11 cellular contexts compared by ENCODE assay signal in the genomic region with DNA sequence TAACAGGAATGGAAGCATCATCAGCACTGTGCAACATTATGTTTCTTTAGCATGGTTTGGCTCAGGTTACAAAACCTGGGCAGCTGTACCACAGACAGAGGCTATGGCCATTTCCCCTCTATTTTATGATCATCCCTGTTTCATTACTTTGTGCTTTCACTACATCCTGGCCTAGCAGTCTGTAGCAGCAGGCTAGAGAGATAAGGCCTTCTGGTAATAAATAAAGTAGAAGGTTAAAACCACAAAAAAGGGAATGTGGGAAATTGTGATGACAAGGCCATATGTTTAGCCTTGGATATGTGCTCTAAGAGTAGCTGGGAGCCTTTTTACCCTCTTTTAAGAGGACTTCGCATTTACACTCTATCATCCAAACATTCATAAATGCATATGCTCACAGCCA.
DNase-seq lines count a peak whose midpoint lies in the region; ATAC-seq, FAIRE-seq and TF ChIP-seq lines count a peak whose summit lies in the region.
"Had no signal": no experiment of that assay in that cellular context is flagged by ENCODE, and none has a peak within 500 bp of the region (broad histone marks: within the 10 kb centered on the region; RNA-seq: fewer than 3 reads in every experiment).

No MANE protein-coding gene starts in this region.

- H3K27me3 ChIP-seq in BLaER1: no peaks in the 10 kb centered on the region
- no peaks in the 10 kb centered on the region for H3K27me3 ChIP-seq in HepG2 (ENCODE audit: control insufficient read depth in 1 of 2, insufficient read depth in 2 of 2, low read length in 2 of 2)
- no peaks in the 10 kb centered on the region for H3K27me3 ChIP-seq in H9 (ENCODE audit: insufficient read depth, low read length)

- H3K9me3 Mint-ChIP-seq in H9: no peaks in the 10 kb centered on the region
- H3K9me3 Mint-ChIP-seq: activated T-cell treated with anti-CD3 and anti-CD28 coated beads, Interleukin-2, amount 50 U/mL, for 24 hours had no signal

- H3K4me3 Mint-ChIP-seq in H9: no peak overlapping the region
- H3K4me3 Mint-ChIP-seq: activated T-cell treated with anti-CD3 and anti-CD28 coated beads, Interleukin-2, amount 50 U/mL, for 24 hours had no signal

- H3K23me2 ChIP-seq in H9 (ENCODE audit: insufficient read length, low read depth, low read length, poor library complexity, severe bottlenecking): no peaks in the 10 kb centered on the region

- WGBS in HepG2 (ENCODE audit: low lambda C conversion rate): 50% methylated on average over 1 of the region's 1 CpG
- WGBS in H9 (ENCODE audit: extremely low coverage, insufficient read length, low lambda C conversion rate): no CpG with 5 or more reads among the region's 1 CpG

- no peak overlapping the region for H3K4ac ChIP-seq in H9 (ENCODE audit: low read depth, low read length)

- peak overlapping the region; percentile 51 for H3K4me2 ChIP-seq in BLaER1
- no peak overlapping the region for H3K4me2 ChIP-seq in HepG2 (ENCODE audit: low read depth, low read length)
- no peak overlapping the region for H3K4me2 ChIP-seq in H9 (ENCODE audit: insufficient read depth, insufficient read length, low read length)
- H3K4me2 ChIP-seq: PC-9 had no signal

- in situ Hi-C loops in HepG2 (cut with HindIII; ENCODE audit: extremely low pct_ligation_motif_present, low pct_unique_long_range_greater_than_20kb): no loop called here

- H3K4me3 ChIP-seq in BLaER1 (no peak overlapping the region), HepG2 (replicated peaks in 1 of 3; ENCODE audit: insufficient read depth in 1 of 3, low read depth in 2 of 3, low read length in 3 of 3) (no peak overlapping the region)
- H3K4me3 ChIP-seq: PC-9 had no signal

- FAIRE-seq in HepG2 (lab: Jason Lieb, UNC): no peak
- FAIRE-seq: kidney had no signal

- DNase-seq in NCI-H1694 (lab: John Stamatoyannopoulos, UW): peak; percentile 23
- no peak for DNase-seq in HepG2 (ENCODE audit: low spot score)
- no peak for DNase-seq in germinal center (ENCODE audit: low spot score)
- no peak for DNase-seq in H9
- DNase-seq in GM19240 (ENCODE audit: insufficient read length, low spot score): no peak
- DNase-seq: activated T-cell treated with anti-CD3 and anti-CD28 coated beads, Interleukin-2, amount 50 U/mL, for 24 hours; kidney; PC-9 had no signal

- CTCF ChIA-PET in HepG2 (lab: Yijun Ruan, JAX; ENCODE audit: low intra/inter-chr PET ratio, low total read pairs): no interaction called here

- no peak for TF ChIP-seq CTCF in HepG2 (CRISPR knock-in tag; IDR thresholded peaks at IDR 0.05)
- TF ChIP-seq CTCF in H9 (conservative IDR thresholded peaks at IDR 0.05): no peak

- no peak overlapping the region for H3K27ac ChIP-seq in BLaER1
- H3K27ac ChIP-seq in HepG2 (ENCODE audit: extremely low read length, insufficient read depth, low read length): no peak overlapping the region
- no peak overlapping the region for H3K27ac ChIP-seq in H9 (ENCODE audit: insufficient read length, low read depth, low read length)
- H3K27ac ChIP-seq: PC-9 had no signal

- H3K18ac ChIP-seq in H9 (ENCODE audit: insufficient read length, low read depth, low read length): no peak overlapping the region

- H4K5ac ChIP-seq in H9 (ENCODE audit: insufficient read length, low read depth, low read length): no peak overlapping the region

- TF ChIP-seq EP300 in HepG2 (IDR thresholded peaks at IDR 0.05; ENCODE audit: low read depth in 2 of 2, low read length in 2 of 2) (no peak), HepG2 (CRISPR knock-in tag; IDR thresholded peaks at IDR 0.05; ENCODE audit: borderline replicate concordance) (no peak)

- no peak overlapping the region for H2BK120ac ChIP-seq in H9 (ENCODE audit: low read depth, low read length, poor library complexity, severe bottlenecking)

- H3K36me3 ChIP-seq in BLaER1 (no peaks in the 10 kb centered on the region), HepG2 (replicated peaks in 1 of 2; ENCODE audit: control insufficient read depth in 1 of 2, insufficient read depth in 2 of 2, low read length in 2 of 2) (no peaks in the 10 kb centered on the region)

- no peak overlapping the region for H2BK12ac ChIP-seq in H9 (ENCODE audit: insufficient read length, low read depth, low read length)

- H4K20me1 ChIP-seq in BLaER1: no peaks in the 10 kb centered on the region
- H4K20me1 ChIP-seq in HepG2 (ENCODE audit: insufficient read depth, low read length): no peaks in the 10 kb centered on the region
- no peaks in the 10 kb centered on the region for H4K20me1 ChIP-seq in H9 (ENCODE audit: control insufficient read depth, insufficient read depth, insufficient read length)

- H3T11ph ChIP-seq in H9 (ENCODE audit: low read length): no peak overlapping the region

- no peak for TF ChIP-seq POLR2A in HepG2 (IDR thresholded peaks at IDR 0.05; ENCODE audit: insufficient read depth in 1 of 2, low read depth in 2 of 2, low read length in 2 of 2)

- H3K79me2 ChIP-seq in HepG2 (ENCODE audit: insufficient read depth, low read length) (no peaks in the 10 kb centered on the region), H9 (ENCODE audit: insufficient read depth, low read length) (no peaks in the 10 kb centered on the region)

- H4K8ac ChIP-seq in H9 (replicated peaks; ENCODE audit: insufficient read length, low read depth, low read length): no peak overlapping the region

- H2AK5ac ChIP-seq in H9 (ENCODE audit: insufficient read length, low read length): no peak overlapping the region

- no peak overlapping the region for H4K91ac ChIP-seq in H9 (ENCODE audit: insufficient read length, low read depth, low read length)

- H3K4me1 ChIP-seq in BLaER1 (peaks cover 15% of the 10 kb centered on the region), HepG2 (ENCODE audit: insufficient read depth, low read length) (no peaks in the 10 kb centered on the region), H9 (ENCODE audit: insufficient read depth, low read length) (no peaks in the 10 kb centered on the region)

- H3K27me3 Mint-ChIP-seq in H9 (ENCODE audit: low read depth): no peaks in the 10 kb centered on the region
- H3K27me3 Mint-ChIP-seq: activated T-cell treated with anti-CD3 and anti-CD28 coated beads, Interleukin-2, amount 50 U/mL, for 24 hours had no signal

- intact Hi-C loops in HepG2 (cut with micrococcal nuclease; ENCODE audit: unreplicated experiment): no loop called here

- H3K56ac ChIP-seq in H9 (ENCODE audit: insufficient read length, low read depth, low read length): no peak overlapping the region

- no TSS peak for BruUV-seq in HepG2 (replicated peaks; lab: Mats Ljungman, UMichigan)

- H2BK5ac ChIP-seq in H9 (ENCODE audit: insufficient read length, low read length): no peak overlapping the region

- peak; percentile 21 for ATAC-seq in GM19351 (IDR thresholded peaks at IDR 0.05; ENCODE audit: unreplicated experiment)
- peak; percentile 23 for ATAC-seq in HG02852 (IDR thresholded peaks at IDR 0.05; ENCODE audit: unreplicated experiment)
- ATAC-seq in HepG2: no peak

- no peaks in the 10 kb centered on the region for H3K36me3 Mint-ChIP-seq in H9 (ENCODE audit: insufficient read depth in 1 of 3, low read depth in 3 of 3)

- no peak overlapping the region for H3K14ac ChIP-seq in H9 (ENCODE audit: insufficient read depth, low read length)

- no peak overlapping the region for H3K9ac ChIP-seq in BLaER1
- H3K9ac ChIP-seq in HepG2 (ENCODE audit: insufficient read depth, low read depth, low read length): no peak overlapping the region
- no peak overlapping the region for H3K9ac ChIP-seq in H9 (ENCODE audit: extremely low read depth, insufficient read length, low read length)

- no peaks in the 10 kb centered on the region for H3K9me3 ChIP-seq in BLaER1
- no peaks in the 10 kb centered on the region for H3K9me3 ChIP-seq in HepG2 (ENCODE audit: low read length)
- H3K9me3 ChIP-seq in H9 (ENCODE audit: control insufficient read depth, low read depth, low read length): no peaks in the 10 kb centered on the region

- no peak overlapping the region for H2AFZ ChIP-seq in HepG2 (ENCODE audit: low read length)
- no peak overlapping the region for H2AFZ ChIP-seq in H9 (ENCODE audit: low read length)
- H2AFZ ChIP-seq: PC-9 had no signal

- H3K79me1 ChIP-seq in H9 (ENCODE audit: insufficient read depth, low read depth, low read length, poor library complexity, severe bottlenecking): no peaks in the 10 kb centered on the region

- no peak overlapping the region for H3K27ac Mint-ChIP-seq in H9
- H3K27ac Mint-ChIP-seq: activated T-cell treated with anti-CD3 and anti-CD28 coated beads, Interleukin-2, amount 50 U/mL, for 24 hours had no signal

- POLR2A ChIA-PET in HepG2 (lab: Yijun Ruan, JAX): no interaction called here

- peaks cover 0 to 2% of the 10 kb centered on the region in 2 experiments; a peak in 1 of 4 replicates for H3K4me1 Mint-ChIP-seq in H9

- no peak overlapping the region for H2BK15ac ChIP-seq in H9 (ENCODE audit: low read depth, low read length)

- no peak overlapping the region for H3K23ac ChIP-seq in H9 (ENCODE audit: insufficient read length, low read depth, low read length)

- H2BK20ac ChIP-seq in H9 (ENCODE audit: low read depth, low read length, poor library complexity, severe bottlenecking): no peak overlapping the region

- no peak for TF ChIP-seq RAD21 in HepG2 (CRISPR knock-in tag; IDR thresholded peaks at IDR 0.05)

TF ChIP-seq in HepG2, 621 proteins besides CTCF, POLR2A, EP300 and RAD21 (continues in another document):
- no peak for TF ChIP-seq ZNF841 (CRISPR knock-in tag; IDR thresholded peaks at IDR 0.05; ENCODE audit: borderline replicate concordance)
- TF ChIP-seq EED (CRISPR knock-in tag; IDR thresholded peaks at IDR 0.05): no peak
- no peak for TF ChIP-seq NONO (IDR thresholded peaks at IDR 0.05)
- no peak for TF ChIP-seq NONO (CRISPR knock-in tag; conservative IDR thresholded peaks at IDR 0.05)
- TF ChIP-seq, protein P1, sequence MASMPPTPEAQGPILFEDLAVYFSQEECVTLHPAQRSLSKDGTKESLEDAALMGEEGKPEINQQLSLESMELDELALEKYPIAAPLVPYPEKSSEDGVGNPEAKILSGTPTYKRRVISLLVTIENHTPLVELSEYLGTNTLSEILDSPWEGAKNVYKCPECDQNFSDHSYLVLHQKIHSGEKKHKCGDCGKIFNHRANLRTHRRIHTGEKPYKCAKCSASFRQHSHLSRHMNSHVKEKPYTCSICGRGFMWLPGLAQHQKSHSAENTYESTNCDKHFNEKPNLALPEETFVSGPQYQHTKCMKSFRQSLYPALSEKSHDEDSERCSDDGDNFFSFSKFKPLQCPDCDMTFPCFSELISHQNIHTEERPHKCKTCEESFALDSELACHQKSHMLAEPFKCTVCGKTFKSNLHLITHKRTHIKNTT (CRISPR knock-in tag; IDR thresholded peaks at IDR 0.05): no peak
- no peak for TF ChIP-seq ZNF501 (CRISPR knock-in tag; IDR thresholded peaks at IDR 0.05)
